In genomic region chr4:124596811-124597210, GRCh38 we compare ENCODE assay signal across 22 cellular contexts.
"Had no signal": no experiment of that assay in that cellular context is flagged by ENCODE, and none has a peak within 500 bp of the region (broad histone marks: within the 10 kb centered on the region; RNA-seq: fewer than 3 reads in every experiment).

No MANE protein-coding gene starts in this region.

- DNase-seq: activated CD4-positive, alpha-beta memory T cell treated with anti-CD3 and anti-CD28 coated beads for 36 hours; activated CD4-positive, alpha-beta T cell treated with anti-CD3 and anti-CD28 coated beads for 48 hours; activated CD4-positive, CD25-positive, alpha-beta regulatory T cell; activated naive CD4-positive, alpha-beta T cell treated with Interleukin-2 at 50 U/mL for 16 hours; activated naive CD8-positive, alpha-beta T cell treated with anti-CD3 and anti-CD28 coated beads for 36 hours; activated T-cell treated with anti-CD3 and anti-CD28 coated beads, Interleukin-2, amount 50 U/mL, for 48 hours; amniotic stem cell; endodermal cell; esophagus squamous epithelium; gastrocnemius medialis; heart left ventricle; naive B cell; spleen; stimulated activated CD4-positive, alpha-beta T cell treated with anti-CD3 and anti-CD28 coated beads, Interleukin-4, amount 100 ng/mL, for 1 hour; stimulated activated naive CD4-positive, alpha-beta T cell treated with Interleukin-2 at 50 U/mL for 16 hours; T1000 had no signal

- H3K9me3 ChIP-seq: esophagus squamous epithelium, gastrocnemius medialis, thoracic aorta, vagina had no signal

- H3K27ac ChIP-seq: coronary artery, esophagus squamous epithelium, gastrocnemius medialis, heart left ventricle, spleen, thoracic aorta, vagina had no signal

- H3K9me3 Mint-ChIP-seq: activated CD4-positive, alpha-beta memory T cell treated with anti-CD3 and anti-CD28 coated beads for 36 hours; activated naive CD8-positive, alpha-beta T cell treated with anti-CD3 and anti-CD28 coated beads for 36 hours; endodermal cell; naive B cell; type B pancreatic cell had no signal

- H3K4me1 Mint-ChIP-seq: activated naive CD8-positive, alpha-beta T cell treated with anti-CD3 and anti-CD28 coated beads for 36 hours; memory B cell; naive B cell; neural crest cell had no signal

- H3K36me3 ChIP-seq: esophagus squamous epithelium, gastrocnemius medialis, heart left ventricle, spleen, thoracic aorta, vagina had no signal

- H3K36me3 Mint-ChIP-seq: activated CD4-positive, alpha-beta memory T cell treated with anti-CD3 and anti-CD28 coated beads for 36 hours; activated naive CD8-positive, alpha-beta T cell treated with anti-CD3 and anti-CD28 coated beads for 36 hours; memory B cell; naive B cell; type B pancreatic cell had no signal

- H3K27ac Mint-ChIP-seq: activated CD4-positive, alpha-beta memory T cell treated with anti-CD3 and anti-CD28 coated beads for 36 hours; activated naive CD8-positive, alpha-beta T cell treated with anti-CD3 and anti-CD28 coated beads for 36 hours; endodermal cell; memory B cell; type B pancreatic cell had no signal

- H3K4me1 ChIP-seq: gastrocnemius medialis, heart left ventricle, spleen, vagina had no signal

- H3K4me3 ChIP-seq: coronary artery, esophagus squamous epithelium, gastrocnemius medialis, heart left ventricle, spleen, thoracic aorta, vagina had no signal

- H3K27me3 ChIP-seq: esophagus squamous epithelium, gastrocnemius medialis, heart left ventricle, spleen, vagina had no signal

- H3K27me3 Mint-ChIP-seq: activated CD4-positive, alpha-beta memory T cell treated with anti-CD3 and anti-CD28 coated beads for 36 hours; activated naive CD8-positive, alpha-beta T cell treated with anti-CD3 and anti-CD28 coated beads for 36 hours; memory B cell; naive B cell; type B pancreatic cell had no signal

- H3K4me3 Mint-ChIP-seq: activated CD4-positive, alpha-beta memory T cell treated with anti-CD3 and anti-CD28 coated beads for 36 hours; activated naive CD8-positive, alpha-beta T cell treated with anti-CD3 and anti-CD28 coated beads for 36 hours; endodermal cell; memory B cell; naive B cell; neural crest cell; type B pancreatic cell had no signal
